ENCODE assay signal across 13 cellular contexts in genomic region chr18:58363767-58364540, GRCh38.
DNase-seq lines count a peak whose midpoint lies in the region; ATAC-seq and TF ChIP-seq lines count a peak whose summit lies in the region.
"Had no signal": no experiment of that assay in that cellular context is flagged by ENCODE, and none has a peak within 500 bp of the region (broad histone marks: within the 10 kb centered on the region; RNA-seq: fewer than 3 reads in every experiment).

No MANE protein-coding gene starts in this region.

- no peak for TF ChIP-seq EP300 in sigmoid colon (IDR thresholded peaks at IDR 0.05)

- TF ChIP-seq POLR2A in sigmoid colon (IDR thresholded peaks at IDR 0.05): no peak

- ATAC-seq in HG03354 (IDR thresholded peaks at IDR 0.05; ENCODE audit: poor library complexity, severe bottlenecking, unreplicated experiment): no peak

- H3K9me3 ChIP-seq in PC-9 (ENCODE audit: insufficient read depth, low read depth) (no peaks in the 10 kb centered on the region), sigmoid colon (no peaks in the 10 kb centered on the region)
- H3K9me3 ChIP-seq: right atrium auricular region had no signal

- POLR2A ChIA-PET in PC-9 (lab: Charles Lee; ENCODE audit: unreplicated experiment): no interaction called here

- no peaks in the 10 kb centered on the region for H4K20me1 ChIP-seq in PC-9 (ENCODE audit: insufficient read depth)

- H3K27me3 ChIP-seq in PC-9 (ENCODE audit: insufficient read depth, low read depth) (no peaks in the 10 kb centered on the region), sigmoid colon (no peaks in the 10 kb centered on the region)
- H3K27me3 ChIP-seq: right atrium auricular region had no signal

- no peak overlapping the region for H3K4me2 ChIP-seq in PC-9

- intact Hi-C loops in PC-9 (cut with micrococcal nuclease; ENCODE audit: unreplicated experiment) (no loop called here), sigmoid colon (cut with DNase I) (no loop called here)

- DNase-seq in GM03348 (ENCODE audit: low spot score) (peak; percentile 44), PC-9 (no peak), epithelial cell of esophagus (ENCODE audit: low read depth) (peak; percentile 51), sigmoid colon (no peak), COLO829 (ENCODE audit: low spot score) (no peak), NCI-H1694 treated with DMSO at 0.1 percent for 48 hours (lab: John Stamatoyannopoulos, UW) (no peak)
- DNase-seq: activated CD4-positive, alpha-beta T cell treated with anti-CD3 and anti-CD28 coated beads, Interleukin-2, amount 50 U/mL, for 48 hours; activated gamma-delta T cell treated with Interleukin-2 at 50 U/mL for 16 hours; foreskin melanocyte; naive B cell; RPMI8226 had no signal

- peaks cover 13% of the 10 kb centered on the region; the same call in 1 of the 2 replicates for H3F3A ChIP-seq in PC-9 (ENCODE audit: insufficient read depth, low read depth)

- 88 to 91% methylated on average over 6 of the region's 6 CpGs for WGBS in sigmoid colon, 2 donors

- H3K36me3 ChIP-seq in PC-9 (ENCODE audit: low read depth): peaks cover 16% of the 10 kb centered on the region
- H3K36me3 ChIP-seq in sigmoid colon: peaks cover 0 to 43% (median 20%) of the 10 kb centered on the region in 4 donors

- no peaks in the 10 kb centered on the region for H3K79me2 ChIP-seq in PC-9 (ENCODE audit: low read depth)

- no peak overlapping the region for H2AFZ ChIP-seq in PC-9

- H3K4me1 ChIP-seq in PC-9 (replicated peaks; ENCODE audit: insufficient read depth): no peaks in the 10 kb centered on the region
- peaks cover 0 to 33% (median 26%) of the 10 kb centered on the region in 4 donors for H3K4me1 ChIP-seq in sigmoid colon

- BruUV-seq in PC-9 (replicated peaks; lab: Mats Ljungman, UMichigan): no TSS peak

- no peak for TF ChIP-seq CTCF in PC-9 (conservative IDR thresholded peaks at IDR 0.05)
- no peak for TF ChIP-seq CTCF in epithelial cell of esophagus (IDR thresholded peaks at IDR 0.05; ENCODE audit: insufficient read depth, low read depth, low read length, missing control alignments)
- no peak for TF ChIP-seq CTCF in sigmoid colon (IDR thresholded peaks at IDR 0.05)

- no peak overlapping the region for H3K4me3 ChIP-seq in PC-9
- H3K4me3 ChIP-seq in epithelial cell of esophagus (ENCODE audit: low read length): no peak overlapping the region
- H3K4me3 ChIP-seq in sigmoid colon: no peak overlapping the region
- H3K4me3 ChIP-seq: right atrium auricular region had no signal

- CTCF ChIA-PET in PC-9 (lab: Charles Lee): no interaction called here

- no peaks in the 10 kb centered on the region for H3K9me2 ChIP-seq in PC-9 (ENCODE audit: insufficient read depth)

- H3K27ac ChIP-seq in PC-9: peak overlapping the region; percentile 43
- H3K27ac ChIP-seq in sigmoid colon: peak overlapping the region in 3 of 4 donors; percentile 73 to 77 (median 74)
- H3K27ac ChIP-seq: right atrium auricular region had no signal

Comparison
In these comparisons a context has a peak if more than half of its experiments do, and no peak if none do; other contexts are left out.
1. DNase-seq: peak in GM03348 (single experiment) and epithelial cell of esophagus (single experiment); none in PC-9 (0 of 2), sigmoid colon (single experiment), COLO829 (single experiment) and NCI-H1694 treated with DMSO at 0.1 percent for 48 hours (single experiment).